Comparison of ENCODE assay signal across 1 cellular context in genomic region chr17:77472837-77473214, GRCh38.
TF ChIP-seq lines count a peak whose summit lies in the region.

No MANE protein-coding gene starts in this region.

TF ChIP-seq in WTC11, 78 proteins besides CTCF, POLR2A, EP300 and RAD21 (continued from another document):
- TF ChIP-seq ZNF281 (CRISPR knock-in tag; IDR thresholded peaks at IDR 0.05) = no peak
- TF ChIP-seq MAX (CRISPR knock-in tag; IDR thresholded peaks at IDR 0.05) = no peak
- no peak for TF ChIP-seq NR1H2 (CRISPR knock-in tag; IDR thresholded peaks at IDR 0.05)
- TF ChIP-seq CDX4 (CRISPR knock-in tag; IDR thresholded peaks at IDR 0.05; ENCODE audit: borderline replicate concordance) = no peak
- no peak for TF ChIP-seq ESRRA (CRISPR knock-in tag; IDR thresholded peaks at IDR 0.05; ENCODE audit: borderline replicate concordance)
- TF ChIP-seq ZNF121 (CRISPR knock-in tag; IDR thresholded peaks at IDR 0.05) = no peak
- TF ChIP-seq ZNF317 (CRISPR knock-in tag; IDR thresholded peaks at IDR 0.05; ENCODE audit: borderline replicate concordance, low read depth) = no peak
- TF ChIP-seq E2F1 (CRISPR knock-in tag; IDR thresholded peaks at IDR 0.05) = no peak
- no peak for TF ChIP-seq IRF2 (CRISPR knock-in tag; IDR thresholded peaks at IDR 0.05; ENCODE audit: borderline replicate concordance, low read depth)
- TF ChIP-seq ZBTB43 (CRISPR knock-in tag; IDR thresholded peaks at IDR 0.05) = no peak
TF ChIP-seq in WTC11: peak in this region for 0.
